7 cellular contexts compared by ENCODE assay signal in genomic region chrX:153935326-153935851, GRCh38. TPM values are rescaled to one million over a fixed set of nuclear protein-coding genes. Genes with fewer than 3 reads are reported as not detected.
DNase-seq lines count a peak whose midpoint lies in the region; ATAC-seq and TF ChIP-seq lines count a peak whose summit lies in the region.

No MANE protein-coding gene starts in this region.

- H3K36me3 Mint-ChIP-seq in naive thymus-derived CD4-positive, alpha-beta T cell, result peaks cover 0 to 5% (median 0%) of the 10 kb centered on the region in 5 donors

- ATAC-seq in GM18873 (IDR thresholded peaks at IDR 0.05; ENCODE audit: low FRiP score, unreplicated experiment), result peak; percentile 5
- ATAC-seq in HG03342 (IDR thresholded peaks at IDR 0.05; ENCODE audit: unreplicated experiment), result peak; percentile 1
- peak; percentile 1 for ATAC-seq in body of pancreas
- ATAC-seq in naive thymus-derived CD4-positive, alpha-beta T cell, result no peak

- 8 to 20% methylated on average over 8 to 24 of the region's 32 CpGs for WGBS in body of pancreas, 2 donors

- no peak for DNase-seq in body of pancreas
- no peak for DNase-seq in naive thymus-derived CD4-positive, alpha-beta T cell
- no peak for DNase-seq in hepatic stellate cell (ENCODE audit: low spot score)
- DNase-seq in NCI-H526 treated with DMSO at 0.1 percent for 48 hours (lab: John Stamatoyannopoulos, UW), result no peak
- DNase-seq in middle frontal gyrus (ENCODE audit: extremely low spot score, low spot score), result no peak

- intact Hi-C loops in body of pancreas (cut with DNase I), result no loop called here
- intact Hi-C loops in naive thymus-derived CD4-positive, alpha-beta T cell (cut with micrococcal nuclease), result loop anchor here (1.0 kb wide), 2 partner anchors 9 to 12 kb away; partner anchors contain the start of gene ARHGAP4 (in 1 of the 2)

- no peaks in the 10 kb centered on the region for H3K27me3 Mint-ChIP-seq in naive thymus-derived CD4-positive, alpha-beta T cell

- no peak for TF ChIP-seq POLR2A in body of pancreas (IDR thresholded peaks at IDR 0.05)

- CTCF ChIA-PET in naive thymus-derived CD4-positive, alpha-beta T cell (lab: Charles Lee), result interaction anchor here (1.1 to 1.2 kb wide), 2 partner anchors 10 to 17 kb away, joined by 3 to 5 read pairs; no protein-coding TSS in a partner anchor

- H3K4me1 Mint-ChIP-seq in naive thymus-derived CD4-positive, alpha-beta T cell, result peaks cover 0 to 37% (median 17%) of the 10 kb centered on the region in 7 donors

- peak overlapping the region in 6 of 9 donors; percentile 21 to 83 (median 59) for H3K27ac Mint-ChIP-seq in naive thymus-derived CD4-positive, alpha-beta T cell

- no peaks in the 10 kb centered on the region for H3K9me3 Mint-ChIP-seq in naive thymus-derived CD4-positive, alpha-beta T cell

- H3K4me3 ChIP-seq in body of pancreas, result peak overlapping the region in 1 of 2 donors; percentile 6
- H3K4me3 ChIP-seq in naive thymus-derived CD4-positive, alpha-beta T cell (ENCODE audit: low read length), result no peak overlapping the region

- peaks cover 7% of the 10 kb centered on the region for H3K4me1 ChIP-seq in body of pancreas
- no peaks in the 10 kb centered on the region for H3K4me1 ChIP-seq in naive thymus-derived CD4-positive, alpha-beta T cell (ENCODE audit: control insufficient read depth in 2 of 2, insufficient read depth in 2 of 2, low read length in 2 of 2)

- H3K4me3 Mint-ChIP-seq in naive thymus-derived CD4-positive, alpha-beta T cell, result peak overlapping the region; percentile 40 to 81 (median 68)

- no peak for TF ChIP-seq CTCF in body of pancreas (IDR thresholded peaks at IDR 0.05)

- POLR2A ChIA-PET in naive thymus-derived CD4-positive, alpha-beta T cell (lab: Charles Lee), result interaction anchor here (1.0 to 21.0 kb wide), 3 partner anchors 8 to 136 kb away, joined by 3 to 384 read pairs (median 384); partner anchors contain the start of genes ARHGAP4, NAA10 and RENBP

- no peaks in the 10 kb centered on the region for H3K27me3 ChIP-seq in body of pancreas
- H3K27me3 ChIP-seq in naive thymus-derived CD4-positive, alpha-beta T cell (ENCODE audit: control insufficient read depth in 2 of 2, insufficient read depth in 2 of 2, low read length in 2 of 2), result no peaks in the 10 kb centered on the region

- H3K36me3 ChIP-seq in body of pancreas (replicated peaks in 1 of 2; ENCODE audit: insufficient read depth in 1 of 2, low read depth in 2 of 2), result no peaks in the 10 kb centered on the region
- peaks cover 0 to 16% (median 0%) of the 10 kb centered on the region in 3 experiments for H3K36me3 ChIP-seq in naive thymus-derived CD4-positive, alpha-beta T cell (ENCODE audit: control insufficient read depth in 2 of 3, insufficient read depth in 3 of 3, low read length in 3 of 3)

- H3K9me3 ChIP-seq in body of pancreas, result no peaks in the 10 kb centered on the region
- H3K9me3 ChIP-seq in naive thymus-derived CD4-positive, alpha-beta T cell (ENCODE audit: control insufficient read depth in 2 of 3, low read length in 3 of 3), result no peaks in the 10 kb centered on the region

- H3K27ac ChIP-seq in body of pancreas, result no peak overlapping the region
- peak overlapping the region; percentile 41 for H3K27ac ChIP-seq in naive thymus-derived CD4-positive, alpha-beta T cell (ENCODE audit: low read depth, low read length)

RNA-seq across cellular contexts. Expression of gene NAA10, which starts 0.6 kb away (rescaled TPM):
- total RNA-seq in body of pancreas, result 10 to 100 TPM; 30.3 to 74.7 TPM
- total RNA-seq in naive thymus-derived CD4-positive, alpha-beta T cell, result 10 to 100 TPM; 45.2 to 79.7 (median 75.6) TPM
- polyA plus RNA-seq in naive thymus-derived CD4-positive, alpha-beta T cell, result 10 to 100 TPM; 37.6 to 47.2 TPM

RNA-seq across cellular contexts. Expression of gene RENBP, which starts 9.1 kb away (rescaled TPM):
- 1 to 10 TPM in 1 of 2 donors, under 1 TPM in 1; 0.66 to 6.0 TPM for total RNA-seq in body of pancreas
- total RNA-seq in naive thymus-derived CD4-positive, alpha-beta T cell, result 10 to 100 TPM; 14.8 to 32.7 (median 27.7) TPM
- polyA plus RNA-seq in naive thymus-derived CD4-positive, alpha-beta T cell, result 1 to 10 TPM in 1 of 2 donors, under 1 TPM in 1; 0.47 to 1.3 TPM

RNA-seq across cellular contexts. Expression of gene ARHGAP4, which starts 9.3 kb away (rescaled TPM):
- 10 to 100 TPM in 1 of 2 donors, 1 to 10 TPM in 1; 8.6 to 16.6 TPM for total RNA-seq in body of pancreas
- total RNA-seq in naive thymus-derived CD4-positive, alpha-beta T cell, result 100 to 1,000 TPM; 310 to 439 (median 377) TPM
- polyA plus RNA-seq in naive thymus-derived CD4-positive, alpha-beta T cell, result 100 to 1,000 TPM in 1 of 2 donors, 10 to 100 TPM in 1; 82.5 to 147 TPM

RNA-seq across cellular contexts. Expression of gene AVPR2, which starts 30.9 kb away (rescaled TPM):
- total RNA-seq in body of pancreas, result under 1 TPM; 0.66 to 0.78 TPM
- total RNA-seq in naive thymus-derived CD4-positive, alpha-beta T cell, result under 1 TPM in 1 of 5 experiments, not detected in 4; 0.29 TPM
- polyA plus RNA-seq in naive thymus-derived CD4-positive, alpha-beta T cell, result not detected

RNA-seq across cellular contexts. Expression of gene HCFC1, which starts 36.2 kb away (rescaled TPM):
- 10 to 100 TPM; 16.6 to 62.6 TPM for total RNA-seq in body of pancreas
- 100 to 1,000 TPM in 1 of 5 experiments, 10 to 100 TPM in 4; 52.3 to 106 (median 67.2) TPM for total RNA-seq in naive thymus-derived CD4-positive, alpha-beta T cell
- 10 to 100 TPM in 1 of 2 donors, 1 to 10 TPM in 1; 6.6 to 15.0 TPM for polyA plus RNA-seq in naive thymus-derived CD4-positive, alpha-beta T cell

Comparison
In these comparisons a context has a peak if more than half of its experiments do, and no peak if none do; other contexts are left out.
1. RNA of gene ARHGAP4, which starts 9.3 kb away (total RNA-seq): 310 to 439 TPM in naive thymus-derived CD4-positive, alpha-beta T cell; 8.6 to 16.6 TPM in body of pancreas; every median in the first group is over 10 times any median in the second.